Comparison of ENCODE assay signal across 30 cellular contexts in genomic region chr22:30393885-30394284, GRCh38. TPM values are rescaled to one million over a fixed set of nuclear protein-coding genes. Genes with fewer than 3 reads are reported as not detected.
DNase-seq lines count a peak whose midpoint lies in the region; ATAC-seq, FAIRE-seq and TF ChIP-seq lines count a peak whose summit lies in the region.
"Had no signal": no experiment of that assay in that cellular context is flagged by ENCODE, and none has a peak within 500 bp of the region (broad histone marks: within the 10 kb centered on the region; RNA-seq: fewer than 3 reads in every experiment).

No MANE protein-coding gene starts in this region.

- FAIRE-seq in H1 (lab: Jason Lieb, UNC) = no peak
- FAIRE-seq: bronchial epithelial cell, colon, GM12878, TTC549 had no signal

- TF ChIP-seq CTCF in MCF 10A (IDR thresholded peaks at IDR 0.05; ENCODE audit: unreplicated experiment) (no peak), mammary epithelial cell (conservative IDR thresholded peaks at IDR 0.05 in 1 of 2, IDR thresholded peaks at IDR 0.05 in 1 of 2; ENCODE audit: extremely low read depth in 1 of 2, insufficient read depth in 1 of 2, low read depth in 1 of 2, low read length in 2 of 2) (no peak), H1 (IDR thresholded peaks at IDR 0.05; ENCODE audit: control extremely low read depth in 1 of 3, insufficient read depth in 1 of 3, low read depth in 1 of 3, low read length in 3 of 3) (no peak), thyroid gland (IDR thresholded peaks at IDR 0.05) (no peak)

- H3K4me1 Mint-ChIP-seq in MCF 10A (ENCODE audit: insufficient read depth, unreplicated experiment) (peaks cover 12% of the 10 kb centered on the region), T-cell (peaks cover 48 to 53% (median 52%) of the 10 kb centered on the region in 3 donors)

- H3K9me3 Mint-ChIP-seq in MCF 10A (ENCODE audit: unreplicated experiment) (no peaks in the 10 kb centered on the region), T-cell (no peaks in the 10 kb centered on the region)
- H3K9me3 Mint-ChIP-seq: naive thymus-derived CD4-positive, alpha-beta T cell had no signal

- H3K23ac ChIP-seq in H1 (ENCODE audit: insufficient read length) = no peak overlapping the region

- TF ChIP-seq RAD21 in H1 (IDR thresholded peaks at IDR 0.05 in 1 of 2, conservative IDR thresholded peaks at IDR 0.05 in 1 of 2; ENCODE audit: low read depth in 2 of 2, low read length in 2 of 2) = no peak

- H3K27me3 ChIP-seq in mammary epithelial cell (ENCODE audit: insufficient read depth, low read length) (no peaks in the 10 kb centered on the region), H1 (replicated peaks in 1 of 4; ENCODE audit: control insufficient read depth in 3 of 4, extremely low read depth in 1 of 4, insufficient read depth in 3 of 4, low read length in 3 of 4) (peaks cover 2 to 14% (median 8%) of the 10 kb centered on the region in 4 experiments; a peak in 6 of 7 replicates), thyroid gland (no peaks in the 10 kb centered on the region)
- H3K27me3 ChIP-seq: ovary, right atrium auricular region had no signal

- CTCF ChIA-PET in MCF 10A (lab: Yijun Ruan, JAX) (interaction anchor here (0.6 to 1.4 kb wide), 7 partner anchors 17 to 92 kb away, joined by 3 to 8 read pairs (median 3); partner anchors contain the start of gene MTFP1), mammary epithelial cell (lab: Charles Lee; ENCODE audit: low non-redundant PET) (no interaction called here), T-cell (lab: Charles Lee) (interaction anchor here (0.7 to 2.2 kb wide), 3 partner anchors 30 to 106 kb away, joined by 3 to 6 read pairs (median 3); no protein-coding TSS in a partner anchor), H1 (lab: Charles Lee; ENCODE audit: partially characterized antibody) (interaction anchor here (1.4 to 12.0 kb wide), 2 partner anchors 13 to 33 kb away, joined by 3 to 164 read pairs; partner anchors contain the start of gene MTFP1)

- peaks cover 14% of the 10 kb centered on the region for H3K4me1 ChIP-seq in mammary epithelial cell (ENCODE audit: insufficient read depth, low read length)
- H3K4me1 ChIP-seq in H1 (replicated peaks in 1 of 4; ENCODE audit: control insufficient read depth in 3 of 4, insufficient read depth in 4 of 4, low read length in 3 of 4) = peaks cover 2 to 16% (median 9%) of the 10 kb centered on the region in 4 experiments
- H3K4me1 ChIP-seq in thyroid gland = peaks cover 27 to 35% of the 10 kb centered on the region in 2 donors

- no peak overlapping the region for H2BK20ac ChIP-seq in H1 (ENCODE audit: low read length)

- TF ChIP-seq EP300 in H1 (IDR thresholded peaks at IDR 0.05; ENCODE audit: borderline replicate concordance in 1 of 2, low read depth in 2 of 2, low read length in 2 of 2) = no peak

- H3K79me2 ChIP-seq in mammary epithelial cell (ENCODE audit: insufficient read depth, low read length) (peaks cover 34% of the 10 kb centered on the region), H1 (ENCODE audit: control insufficient read depth in 1 of 2, insufficient read depth in 2 of 2, low read length in 2 of 2) (no peaks in the 10 kb centered on the region)

- no peak overlapping the region for H2BK5ac ChIP-seq in H1 (ENCODE audit: low read depth, low read length)

- H2AFZ ChIP-seq in mammary epithelial cell (ENCODE audit: low read depth, low read length) (no peak overlapping the region), H1 (ENCODE audit: low read length) (no peak overlapping the region)
- H2AFZ ChIP-seq: GM23248 had no signal

- H3K36me3 Mint-ChIP-seq in MCF 10A (ENCODE audit: insufficient read depth, unreplicated experiment) (no peaks in the 10 kb centered on the region), T-cell (peaks cover under 1% of the 10 kb centered on the region)
- H3K36me3 Mint-ChIP-seq: mesothelial cell of epicardium had no signal

- H4K5ac ChIP-seq in H1 (ENCODE audit: insufficient read length, low read depth, low read length) = no peak overlapping the region

- no peak overlapping the region for H2BK15ac ChIP-seq in H1 (ENCODE audit: low read length)

- H4K8ac ChIP-seq in H1 (ENCODE audit: extremely low read depth, insufficient read depth, low read length) = no peak overlapping the region

- TF ChIP-seq POLR2A in H1 (IDR thresholded peaks at IDR 0.05; ENCODE audit: control extremely low read depth in 1 of 2, low read depth in 2 of 2, low read length in 2 of 2) (no peak), thyroid gland (IDR thresholded peaks at IDR 0.05) (no peak)

- H3K27ac ChIP-seq in mammary epithelial cell (ENCODE audit: insufficient read depth, low read depth, low read length) (no peak overlapping the region), H1 (ENCODE audit: low read depth, low read length) (no peak overlapping the region), thyroid gland (peak overlapping the region; percentile 85 to 98 (median 94))
- H3K27ac ChIP-seq: GM23248, left ventricle myocardium inferior, ovary, right atrium auricular region, spleen had no signal

- H3K79me1 ChIP-seq in H1 (ENCODE audit: low read depth, low read length) = no peaks in the 10 kb centered on the region

- no peak overlapping the region for H2BK12ac ChIP-seq in H1 (ENCODE audit: low read depth, low read length)

- H4K91ac ChIP-seq in H1 (replicated peaks; ENCODE audit: insufficient read length, low read length) = no peak overlapping the region

- no peak overlapping the region for H2AK5ac ChIP-seq in H1 (ENCODE audit: low read depth, low read length)

- POLR2A ChIA-PET in MCF 10A (lab: Yijun Ruan, JAX) = interaction anchor here (16.9 kb wide), 1 partner anchor 30 kb away, joined by 532 read pairs; the partner anchor contains the start of gene MTFP1
- POLR2A ChIA-PET in T-cell (lab: Charles Lee) = interaction anchor here (0.6 to 0.7 kb wide), 2 partner anchors 18 to 20 kb away, joined by 8 to 10 read pairs; no protein-coding TSS in a partner anchor
- POLR2A ChIA-PET in H1 (lab: Charles Lee; ENCODE audit: partially characterized antibody) = interaction anchor here (1.3 kb wide), 2 partner anchors 8 to 14 kb away, joined by 3 to 4 read pairs; no protein-coding TSS in a partner anchor

- intact Hi-C loops in MCF 10A (cut with micrococcal nuclease) = no loop called here
- intact Hi-C loops in mammary epithelial cell (cut with micrococcal nuclease) = no loop called here
- intact Hi-C loops in thyroid gland (cut with DNase I) = loop anchor here (5.0 kb wide), 1 partner anchor 33 kb away; the partner anchor contains the start of gene MTFP1

- H3K9me3 ChIP-seq in mammary epithelial cell (replicated peaks; ENCODE audit: insufficient read depth, low read length) (no peaks in the 10 kb centered on the region), H1 (ENCODE audit: insufficient read depth in 2 of 2, low read depth in 1 of 2, low read length in 1 of 2) (peaks cover 9% of the 10 kb centered on the region in 2 experiments), thyroid gland (no peaks in the 10 kb centered on the region)
- H3K9me3 ChIP-seq: left ventricle myocardium inferior, ovary, right atrium auricular region, spleen, upper lobe of left lung had no signal

- 81% methylated on average over 3 of the region's 3 CpGs for WGBS in mammary epithelial cell (ENCODE audit: low coverage, missing lambda C conversion rate)
- 93% methylated on average over 3 of the region's 3 CpGs; no CpG with 5 or more reads in 1 of the 2 experiments for WGBS in H1 (ENCODE audit: extremely low coverage in 1 of 2, insufficient coverage in 1 of 2, insufficient read length in 1 of 2, insufficient replicate concordance in 2 of 2, low coverage in 1 of 2, low lambda C conversion rate in 2 of 2, missing lambda C conversion rate in 1 of 2), 2 experiments
- 76 to 79% methylated on average over 3 of the region's 3 CpGs for WGBS in thyroid gland, 2 donors

- H3K4me2 ChIP-seq in mammary epithelial cell (ENCODE audit: insufficient read depth, low read depth, low read length) = no peak overlapping the region
- H3K4me2 ChIP-seq in H1 (ENCODE audit: insufficient read depth in 1 of 2, low read depth in 2 of 2, low read length in 2 of 2) = no peak overlapping the region

- H3K14ac ChIP-seq in H1 (ENCODE audit: insufficient read length) = no peak overlapping the region

- in situ Hi-C loops in mammary epithelial cell (cut with MboI; ENCODE audit: low sequenced_read_pairs in 2 of 2) = loop anchor here (5.0 to 25.0 kb wide), 4 partner anchors 33 to 282 kb away; partner anchors contain the start of genes CASTOR1 (in 1 of the 2), MTFP1 (in 1 of the 2) and SEC14L3 (in 1 of the 2)

- DNase-seq in MCF 10A (ENCODE audit: unreplicated experiment) (no peak), mammary epithelial cell (no peak), T-cell (no peak), H1 (ENCODE audit: low read depth in 1 of 2, low spot score in 2 of 2) (no peak), thyroid gland (no peak), GM03348 (ENCODE audit: low spot score) (no peak)
- DNase-seq: activated CD4-positive, CD25-positive, alpha-beta regulatory T cell treated with anti-CD3 and anti-CD28 coated beads, Interleukin-2, amount 50 U/mL, for 72 hours; activated CD8-positive, alpha-beta T cell treated with anti-CD3 and anti-CD28 coated beads, Interleukin-2, amount 10 ng/mL, durations not matched to agents 7 days and 5 days; activated effector memory CD4-positive, alpha-beta T cell treated with anti-CD3 and anti-CD28 coated beads, Interleukin-2, amount 50 U/mL, for 16 hours; Calu3; effector CD8-positive, alpha-beta T cell; GM23248; left ventricle myocardium inferior; naive thymus-derived CD4-positive, alpha-beta T cell; NCI-H1417; NCI-H2029 treated with DMSO at 0.1 percent for 48 hours; NCI-H226; ovary; spleen; SW 1271; upper lobe of left lung had no signal

- no peak overlapping the region for H3K9ac ChIP-seq in mammary epithelial cell (ENCODE audit: insufficient read depth, low read length)
- H3K9ac ChIP-seq in H1 (replicated peaks in 1 of 4; ENCODE audit: extremely low read depth in 1 of 4, low read depth in 3 of 4, low read length in 3 of 4) = no peak overlapping the region
- H3K9ac ChIP-seq: GM23248 had no signal

- BruUV-seq in MCF 10A (replicated peaks; lab: Mats Ljungman, UMichigan) = no TSS peak
- no TSS peak for BruUV-seq in mammary epithelial cell (replicated peaks; lab: Mats Ljungman, UMichigan)

- H3K18ac ChIP-seq in H1 (ENCODE audit: extremely low read depth, low read length) = no peak overlapping the region

- no peak overlapping the region for H3K4ac ChIP-seq in H1 (replicated peaks; ENCODE audit: insufficient read length, low read depth, low read length)

- no peak overlapping the region for H3K4me3 ChIP-seq in mammary epithelial cell (replicated peaks in 1 of 3; ENCODE audit: insufficient read depth in 1 of 3, low read depth in 2 of 3, low read length in 3 of 3)
- H3K4me3 ChIP-seq in H1 (ENCODE audit: extremely low read depth in 1 of 4, insufficient read depth in 2 of 4, low read depth in 3 of 4, low read length in 4 of 4) = no peak overlapping the region
- no peak overlapping the region for H3K4me3 ChIP-seq in thyroid gland (replicated peaks in 1 of 3)
- H3K4me3 ChIP-seq: GM23248, left ventricle myocardium inferior, ovary, right atrium auricular region, spleen, upper lobe of left lung had no signal

- no peaks in the 10 kb centered on the region for H3K27me3 Mint-ChIP-seq in MCF 10A (ENCODE audit: insufficient read depth, unreplicated experiment)
- peaks cover 0 to 7% of the 10 kb centered on the region in 2 donors for H3K27me3 Mint-ChIP-seq in T-cell

- peaks cover 8% of the 10 kb centered on the region; the same call in 1 of the 2 replicates for H3K23me2 ChIP-seq in H1 (ENCODE audit: low read depth, low read length)

- H3K36me3 ChIP-seq in mammary epithelial cell (ENCODE audit: insufficient read depth, low read length) = no peaks in the 10 kb centered on the region
- no peaks in the 10 kb centered on the region for H3K36me3 ChIP-seq in H1 (ENCODE audit: control insufficient read depth in 2 of 4, insufficient read depth in 4 of 4, low read length in 3 of 4)
- H3K36me3 ChIP-seq in thyroid gland = no peaks in the 10 kb centered on the region
- H3K36me3 ChIP-seq: left ventricle myocardium inferior, ovary, right atrium auricular region, spleen, upper lobe of left lung had no signal

- H3K56ac ChIP-seq in H1 (replicated peaks; ENCODE audit: insufficient read length, low read depth, low read length) = no peak overlapping the region

- no peak overlapping the region for H2BK120ac ChIP-seq in H1 (replicated peaks; ENCODE audit: low read depth, low read length)

- dilution Hi-C loops in mammary epithelial cell (cut with HindIII; ENCODE audit: low sequenced_read_pairs) = loop anchor here (5.0 kb wide), 2 partner anchors 33 to 107 kb away; partner anchors contain the start of genes CASTOR1 and MTFP1

- no peak overlapping the region for H3K4me3 Mint-ChIP-seq in MCF 10A (ENCODE audit: unreplicated experiment)
- H3K4me3 Mint-ChIP-seq in T-cell = peak overlapping the region in 1 of 3 donors; percentile 15
- H3K4me3 Mint-ChIP-seq: activated CD8-positive, alpha-beta T cell treated with anti-CD3 and anti-CD28 coated beads, Interleukin-2, amount 10 ng/mL, durations not matched to agents 7 days and 5 days; B cell; mesothelial cell of epicardium had no signal

- ATAC-seq in T-cell (replicated peaks in 1 of 4) (no peak), HG02852 (IDR thresholded peaks at IDR 0.05; ENCODE audit: unreplicated experiment) (no peak), HG02610 (IDR thresholded peaks at IDR 0.05; ENCODE audit: unreplicated experiment) (no peak)
- ATAC-seq: activated CD8-positive, alpha-beta T cell treated with anti-CD3 and anti-CD28 coated beads, Interleukin-2, amount 10 ng/mL, durations not matched to agents 7 days and 5 days; GM12878; naive thymus-derived CD4-positive, alpha-beta T cell had no signal

- no peaks in the 10 kb centered on the region for H4K20me1 ChIP-seq in mammary epithelial cell (ENCODE audit: insufficient read depth, low read length)
- H4K20me1 ChIP-seq in H1 (replicated peaks in 1 of 2; ENCODE audit: control insufficient read depth in 1 of 2, insufficient read depth in 2 of 2, low read length in 2 of 2) = peaks cover 0 to 5% of the 10 kb centered on the region in 2 experiments

- H3K27ac Mint-ChIP-seq in MCF 10A (ENCODE audit: low read depth, unreplicated experiment) = peak overlapping the region; percentile 57
- peak overlapping the region; percentile 49 to 66 for H3K27ac Mint-ChIP-seq in T-cell
- H3K27ac Mint-ChIP-seq: B cell, mesothelial cell of epicardium had no signal

RNA-seq across cellular contexts. Expression of gene SEC14L2, which starts 2.9 kb away (rescaled TPM):
- total RNA-seq in MCF 10A (2022) (20.0 and 29.1 TPM in 2 replicates), mammary epithelial cell (100 to 1,000 TPM; 171 to 266 TPM), T-cell (10 to 100 TPM; 10.9 to 87.9 (median 15.8) TPM), thyroid gland (10 to 100 TPM; 26.6 to 59.1 (median 30.4) TPM)
- polyA plus RNA-seq in mammary epithelial cell (168 TPM), H1 (2011; rRNA removed) (1.8 and 3.2 TPM in 2 replicates)
- polyA minus RNA-seq in mammary epithelial cell = 208 TPM
- total RNA-seq in H1 (2021; fragmentation: NEBNext Ultra II Directional; extraction: Animal tissue kit (Norgen Biotek cat#: 25700)) = 2.8 and 4.3 TPM in 2 replicates
- 5.0 TPM for polyA plus RNA-seq in H1 (2011; cell fraction: cytosol; rRNA removed)
- 5.8 TPM for polyA plus RNA-seq in H1 (2011; cell fraction: nucleus; rRNA removed)
- 3.5 to 5.3 TPM (median 4.0 TPM) in 4 replicates for polyA plus RNA-seq in H1 (2012, experiment 1 of 2)
- 3.0 TPM for polyA plus RNA-seq in H1 (2012, experiment 2 of 2)
- 2.1 TPM for polyA plus RNA-seq in H1 (2013, experiment 1 of 2)
- 2.0 TPM for polyA plus RNA-seq in H1 (2013, experiment 2 of 2)
- 11.1 and 62.7 TPM in 2 replicates for polyA minus RNA-seq in H1 (2011; rRNA and poly(A)+ RNA removed)
- polyA minus RNA-seq in H1 (2011; cell fraction: cytosol; rRNA and poly(A)+ RNA removed) = 3.9 TPM
- 15.3 TPM for polyA minus RNA-seq in H1 (2011; cell fraction: nucleus; rRNA and poly(A)+ RNA removed)

RNA-seq across cellular contexts. Expression of gene RNF215, which starts 6.7 kb away (rescaled TPM):
- total RNA-seq in MCF 10A (2022) (18.4 and 19.6 TPM in 2 replicates), mammary epithelial cell (10 to 100 TPM; 21.6 to 22.0 TPM), T-cell (1 to 10 TPM; 6.2 to 8.4 (median 6.3) TPM), thyroid gland (10 to 100 TPM; 14.8 to 25.5 (median 18.8) TPM)
- polyA plus RNA-seq in mammary epithelial cell (5.0 TPM), H1 (2011; rRNA removed) (13.1 and 16.4 TPM in 2 replicates)
- polyA minus RNA-seq in mammary epithelial cell = 46.1 TPM
- 15.3 and 19.0 TPM in 2 replicates for total RNA-seq in H1 (2021; fragmentation: NEBNext Ultra II Directional; extraction: Animal tissue kit (Norgen Biotek cat#: 25700))
- 16.2 TPM for polyA plus RNA-seq in H1 (2011; cell fraction: cytosol; rRNA removed)
- 46.1 TPM for polyA plus RNA-seq in H1 (2011; cell fraction: nucleus; rRNA removed)
- 8.4 to 15.1 TPM (median 13.4 TPM) in 4 replicates for polyA plus RNA-seq in H1 (2012, experiment 1 of 2)
- 8.7 TPM for polyA plus RNA-seq in H1 (2012, experiment 2 of 2)
- polyA plus RNA-seq in H1 (2013, experiment 1 of 2) = 7.8 TPM
- polyA plus RNA-seq in H1 (2013, experiment 2 of 2) = 6.5 TPM
- 9.0 and 11.8 TPM in 2 replicates for polyA minus RNA-seq in H1 (2011; rRNA and poly(A)+ RNA removed)
- polyA minus RNA-seq in H1 (2011; cell fraction: cytosol; rRNA and poly(A)+ RNA removed) = 8.1 TPM
- 17.5 TPM for polyA minus RNA-seq in H1 (2011; cell fraction: nucleus; rRNA and poly(A)+ RNA removed)

RNA-seq across cellular contexts. Expression of gene MTFP1, which starts 31.7 kb away (rescaled TPM):
- total RNA-seq in MCF 10A (2022) (23.2 and 31.6 TPM in 2 replicates), mammary epithelial cell (1 to 10 TPM; 1.5 to 6.9 TPM), T-cell (10 to 100 TPM; 22.7 to 59.2 (median 29.4) TPM), thyroid gland (10 to 100 TPM in 3 of 4 donors, 1 to 10 TPM in 1; 5.8 to 25.7 (median 14.4) TPM)
- polyA plus RNA-seq in mammary epithelial cell (14.3 TPM), H1 (2011; rRNA removed) (98.8 and 120 TPM in 2 replicates)
- polyA minus RNA-seq in mammary epithelial cell = not detected
- total RNA-seq in H1 (2021; fragmentation: NEBNext Ultra II Directional; extraction: Animal tissue kit (Norgen Biotek cat#: 25700)) = 59.8 and 66.4 TPM in 2 replicates
- 87.9 TPM for polyA plus RNA-seq in H1 (2011; cell fraction: cytosol; rRNA removed)
- 82.2 TPM for polyA plus RNA-seq in H1 (2011; cell fraction: nucleus; rRNA removed)
- polyA plus RNA-seq in H1 (2012, experiment 1 of 2) = 58.5 to 81.6 TPM (median 76.1 TPM) in 4 replicates
- polyA plus RNA-seq in H1 (2012, experiment 2 of 2) = 79.5 TPM
- 29.1 TPM for polyA plus RNA-seq in H1 (2013, experiment 1 of 2)
- 31.5 TPM for polyA plus RNA-seq in H1 (2013, experiment 2 of 2)
- 28.3 and 33.8 TPM in 2 replicates for polyA minus RNA-seq in H1 (2011; rRNA and poly(A)+ RNA removed)
- 26.5 TPM for polyA minus RNA-seq in H1 (2011; cell fraction: cytosol; rRNA and poly(A)+ RNA removed)
- polyA minus RNA-seq in H1 (2011; cell fraction: nucleus; rRNA and poly(A)+ RNA removed) = 26.3 TPM

RNA-seq across cellular contexts. Expression of gene CCDC157, which starts 37.1 kb away (rescaled TPM):
- total RNA-seq in MCF 10A (2022) (1.1 and 1.7 TPM in 2 replicates), mammary epithelial cell (1 to 10 TPM; 1.9 to 3.2 TPM), T-cell (10 to 100 TPM in 1 of 5 donors, 1 to 10 TPM in 4; 4.6 to 10.9 (median 5.1) TPM), thyroid gland (10 to 100 TPM in 3 of 4 donors, 1 to 10 TPM in 1; 8.1 to 18.3 (median 15.6) TPM)
- polyA plus RNA-seq in mammary epithelial cell (1.6 TPM), H1 (2011; rRNA removed) (8.4 and 9.4 TPM in 2 replicates)
- polyA minus RNA-seq in mammary epithelial cell = 1.9 TPM
- 4.1 and 4.8 TPM in 2 replicates for total RNA-seq in H1 (2021; fragmentation: NEBNext Ultra II Directional; extraction: Animal tissue kit (Norgen Biotek cat#: 25700))
- polyA plus RNA-seq in H1 (2011; cell fraction: cytosol; rRNA removed) = 8.7 TPM
- 11.9 TPM for polyA plus RNA-seq in H1 (2011; cell fraction: nucleus; rRNA removed)
- 3.5 to 5.0 TPM (median 4.4 TPM) in 4 replicates for polyA plus RNA-seq in H1 (2012, experiment 1 of 2)
- 5.9 TPM for polyA plus RNA-seq in H1 (2012, experiment 2 of 2)
- 3.2 TPM for polyA plus RNA-seq in H1 (2013, experiment 1 of 2)
- 3.0 TPM for polyA plus RNA-seq in H1 (2013, experiment 2 of 2)
- 3.9 and 4.7 TPM in 2 replicates for polyA minus RNA-seq in H1 (2011; rRNA and poly(A)+ RNA removed)
- polyA minus RNA-seq in H1 (2011; cell fraction: cytosol; rRNA and poly(A)+ RNA removed) = 1.5 TPM
- polyA minus RNA-seq in H1 (2011; cell fraction: nucleus; rRNA and poly(A)+ RNA removed) = 8.8 TPM

RNA-seq across cellular contexts. Expression of gene SF3A1, which starts 37.2 kb away (rescaled TPM):
- 167 and 193 TPM in 2 replicates for total RNA-seq in MCF 10A (2022)
- total RNA-seq in mammary epithelial cell = 100 to 1,000 TPM in 1 of 2 donors, 10 to 100 TPM in 1; 45.0 to 163 TPM
- polyA plus RNA-seq in mammary epithelial cell = 45.2 TPM
- polyA minus RNA-seq in mammary epithelial cell = 645 TPM
- 100 to 1,000 TPM; 272 to 323 (median 292) TPM for total RNA-seq in T-cell
- 275 and 285 TPM in 2 replicates for total RNA-seq in H1 (2021; fragmentation: NEBNext Ultra II Directional; extraction: Animal tissue kit (Norgen Biotek cat#: 25700))
- 27.8 and 83.8 TPM in 2 replicates for polyA plus RNA-seq in H1 (2011; rRNA removed)
- 30.9 TPM for polyA plus RNA-seq in H1 (2011; cell fraction: cytosol; rRNA removed)
- polyA plus RNA-seq in H1 (2011; cell fraction: nucleus; rRNA removed) = 130 TPM
- polyA plus RNA-seq in H1 (2012, experiment 1 of 2) = 119 to 215 TPM (median 197 TPM) in 4 replicates
- 69.1 TPM for polyA plus RNA-seq in H1 (2012, experiment 2 of 2)
- 170 TPM for polyA plus RNA-seq in H1 (2013, experiment 1 of 2)
- polyA plus RNA-seq in H1 (2013, experiment 2 of 2) = 166 TPM
- polyA minus RNA-seq in H1 (2011; rRNA and poly(A)+ RNA removed) = 101 and 106 TPM in 2 replicates
- 202 TPM for polyA minus RNA-seq in H1 (2011; cell fraction: cytosol; rRNA and poly(A)+ RNA removed)
- polyA minus RNA-seq in H1 (2011; cell fraction: nucleus; rRNA and poly(A)+ RNA removed) = 134 TPM
- total RNA-seq in thyroid gland = 100 to 1,000 TPM in 3 of 4 donors, 10 to 100 TPM in 1; 52.8 to 193 (median 135) TPM

Comparison
In these comparisons a context has a peak if more than half of its experiments do, and no peak if none do; other contexts are left out.
1. H3K27ac ChIP-seq: peak in thyroid gland (3 of 3); none in mammary epithelial cell (single experiment) and H1 (single experiment).